In the genomic region with DNA sequence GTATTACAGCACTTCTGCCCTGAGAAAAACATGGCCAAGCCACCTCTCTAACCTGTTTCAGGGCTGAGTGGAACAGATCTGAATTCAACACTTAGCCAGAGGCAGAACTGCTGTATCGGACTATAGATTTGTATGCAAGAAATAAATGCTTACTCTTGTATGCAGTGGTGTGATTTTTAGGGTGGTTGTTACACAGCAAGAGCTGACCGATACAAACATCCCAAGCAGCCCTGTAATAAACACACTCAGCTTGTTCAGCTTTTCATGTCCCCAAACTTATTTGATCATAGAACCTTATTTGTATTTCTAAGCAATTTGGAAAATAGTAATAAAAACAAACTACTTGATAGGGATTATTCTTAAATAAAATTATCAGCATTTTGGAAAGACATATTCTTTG, we compare ENCODE assay signal across 10 cellular contexts.
"Had no signal": no experiment of that assay in that cellular context is flagged by ENCODE, and none has a peak within 500 bp of the region (broad histone marks: within the 10 kb centered on the region; RNA-seq: fewer than 3 reads in every experiment).

No MANE protein-coding gene starts in this region.

- DNase-seq: H9, HCEC 1CT, HFFc6, IMR-90, KBM-7 had no signal

- H3K4me3 ChIP-seq: GM23338 had no signal

- FAIRE-seq: H1, H54 had no signal

- ATAC-seq: GM23338 had no signal

- H3K27ac ChIP-seq: HL-60, KMS-11 had no signal

- H3K4me2 ChIP-seq: GM23338, KMS-11 had no signal
